In the genomic region with DNA sequence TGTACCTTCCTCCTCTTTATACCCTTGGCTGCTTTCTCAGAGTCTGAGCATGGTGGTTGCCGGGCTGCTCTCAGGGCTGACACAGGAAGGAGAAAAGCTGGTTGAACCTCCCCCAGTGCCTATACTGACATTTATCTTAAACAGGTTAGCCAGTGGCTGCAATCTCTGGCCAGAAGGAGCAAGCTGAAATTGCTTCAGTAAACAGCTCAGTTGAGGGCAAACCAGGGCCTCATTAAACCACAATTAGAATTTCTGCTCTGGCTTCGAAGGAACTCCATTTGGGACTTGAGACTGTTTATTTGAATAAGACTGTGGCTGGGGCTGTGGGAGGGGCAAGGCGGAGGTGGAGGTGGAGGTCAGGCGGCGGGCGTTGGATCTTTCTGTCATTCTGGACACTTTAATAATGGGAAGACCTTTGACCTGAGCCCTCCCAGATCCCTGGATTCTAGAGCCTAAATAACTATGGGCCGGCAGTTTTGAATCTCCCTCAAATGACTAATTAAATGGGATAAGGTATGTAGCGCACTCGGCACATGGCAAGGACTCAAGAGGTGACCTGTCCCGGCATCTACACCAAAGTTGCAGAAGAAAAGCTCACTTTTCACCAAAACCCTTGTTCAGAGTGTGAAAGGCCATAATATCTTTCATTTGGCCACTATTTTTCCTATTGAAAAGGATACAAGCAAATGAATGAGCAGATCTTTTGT, we compare ENCODE assay signal across 14 cellular contexts.
DNase-seq lines count a peak whose midpoint lies in the region; ATAC-seq and TF ChIP-seq lines count a peak whose summit lies in the region.
"Had no signal": no experiment of that assay in that cellular context is flagged by ENCODE, and none has a peak within 500 bp of the region (broad histone marks: within the 10 kb centered on the region; RNA-seq: fewer than 3 reads in every experiment).

No MANE protein-coding gene starts in this region.

- no peak for ATAC-seq in left ventricle myocardium superior
- ATAC-seq in CD4-positive, alpha-beta T cell (ENCODE audit: poor library complexity) = no peak

- no peaks in the 10 kb centered on the region for H3K9me3 ChIP-seq in cardiac muscle cell (ENCODE audit: low read depth)
- no peaks in the 10 kb centered on the region for H3K9me3 ChIP-seq in CD4-positive, alpha-beta T cell (ENCODE audit: control insufficient read depth, low read length)
- H3K9me3 ChIP-seq: HAP-1 had no signal

- POLR2A ChIA-PET in CD4-positive, alpha-beta T cell (lab: Charles Lee) = no interaction called here

- intact Hi-C loops in left ventricle myocardium superior (cut with micrococcal nuclease) = no loop called here
- intact Hi-C loops in CD4-positive, alpha-beta T cell (cut with DNase I, micrococcal nuclease) = no loop called here

- DNase-seq in cardiac muscle cell (ENCODE audit: low read depth in 1 of 2, low spot score in 1 of 2) = no peak
- no peak for DNase-seq in left ventricle myocardium superior
- DNase-seq in nephron progenitor cell = peak; percentile 75
- no peak for DNase-seq in progenitor cell of endocrine pancreas (ENCODE audit: low spot score, unreplicated experiment)
- DNase-seq in CD4-positive, alpha-beta T cell = no peak
- DNase-seq in effector CD8-positive, alpha-beta T cell (lab: John Stamatoyannopoulos, UW) = no peak
- DNase-seq in T-helper 1 cell = no peak
- DNase-seq in glutamatergic neuron = no peak
- DNase-seq: CD8-positive, alpha-beta memory T cell; GOT3; IMR-90 had no signal

- no peak overlapping the region for H3K4me3 ChIP-seq in cardiac muscle cell
- H3K4me3 ChIP-seq: HAP-1 had no signal

- H3K27ac Mint-ChIP-seq in nephron progenitor cell (peak overlapping the region; percentile 99), progenitor cell of endocrine pancreas (peak overlapping the region; percentile 59), glutamatergic neuron (ENCODE audit: unreplicated experiment) (no peak overlapping the region)
- no peak overlapping the region for H3K27ac Mint-ChIP-seq in CD4-positive, alpha-beta T cell
- H3K27ac Mint-ChIP-seq: CD14-positive monocyte; CD8-positive, alpha-beta memory T cell had no signal

- H3K4me1 ChIP-seq in cardiac muscle cell (ENCODE audit: low read depth) = peaks cover 16% of the 10 kb centered on the region
- H3K4me1 ChIP-seq: HAP-1 had no signal

- CTCF ChIA-PET in CD4-positive, alpha-beta T cell (lab: Charles Lee) = no interaction called here

- peak overlapping the region; percentile 21 for H3K27ac ChIP-seq in cardiac muscle cell
- H3K27ac ChIP-seq in CD4-positive, alpha-beta T cell (ENCODE audit: low read depth, low read length) = no peak overlapping the region
- H3K27ac ChIP-seq: 22Rv1 had no signal

- peaks cover 87% of the 10 kb centered on the region for H3K4me1 Mint-ChIP-seq in nephron progenitor cell
- peaks cover 27% of the 10 kb centered on the region for H3K4me1 Mint-ChIP-seq in progenitor cell of endocrine pancreas (ENCODE audit: low read depth)
- H3K4me1 Mint-ChIP-seq in CD4-positive, alpha-beta T cell (ENCODE audit: low read depth) = no peaks in the 10 kb centered on the region
- peaks cover 2% of the 10 kb centered on the region for H3K4me1 Mint-ChIP-seq in glutamatergic neuron (ENCODE audit: low read depth, unreplicated experiment)
- H3K4me1 Mint-ChIP-seq: CD14-positive monocyte; CD8-positive, alpha-beta memory T cell had no signal

- TF ChIP-seq CTCF in cardiac muscle cell (IDR thresholded peaks at IDR 0.05; ENCODE audit: low read depth, low read length) (no peak), nephron progenitor cell (IDR thresholded peaks at IDR 0.05) (no peak), progenitor cell of endocrine pancreas (IDR thresholded peaks at IDR 0.05; ENCODE audit: unreplicated experiment) (no peak), glutamatergic neuron (IDR thresholded peaks at IDR 0.05; ENCODE audit: partially characterized antibody, unreplicated experiment) (no peak)
- no peak for TF ChIP-seq CTCF in CD4-positive, alpha-beta T cell (IDR thresholded peaks at IDR 0.05)

- no peaks in the 10 kb centered on the region for H3K27me3 ChIP-seq in cardiac muscle cell
- H3K27me3 ChIP-seq in CD4-positive, alpha-beta T cell (ENCODE audit: control insufficient read depth, insufficient read depth, low read length) = peaks cover 11% of the 10 kb centered on the region

- H3K9me3 Mint-ChIP-seq in nephron progenitor cell (no peaks in the 10 kb centered on the region), progenitor cell of endocrine pancreas (ENCODE audit: low read depth) (no peaks in the 10 kb centered on the region), glutamatergic neuron (ENCODE audit: unreplicated experiment) (no peaks in the 10 kb centered on the region)
- no peaks in the 10 kb centered on the region for H3K9me3 Mint-ChIP-seq in CD4-positive, alpha-beta T cell

- peak overlapping the region; percentile 49 for H3K4me3 Mint-ChIP-seq in nephron progenitor cell
- no peak overlapping the region for H3K4me3 Mint-ChIP-seq in progenitor cell of endocrine pancreas (ENCODE audit: low read depth)
- no peak overlapping the region for H3K4me3 Mint-ChIP-seq in CD4-positive, alpha-beta T cell
- H3K4me3 Mint-ChIP-seq in glutamatergic neuron (ENCODE audit: unreplicated experiment) = no peak overlapping the region
- H3K4me3 Mint-ChIP-seq: CD14-positive monocyte; CD8-positive, alpha-beta memory T cell had no signal

- H3K36me3 ChIP-seq in cardiac muscle cell = no peaks in the 10 kb centered on the region
- H3K36me3 ChIP-seq: HAP-1 had no signal

- H3K36me3 Mint-ChIP-seq in nephron progenitor cell (ENCODE audit: low read depth) = no peaks in the 10 kb centered on the region
- no peaks in the 10 kb centered on the region for H3K36me3 Mint-ChIP-seq in progenitor cell of endocrine pancreas (ENCODE audit: insufficient read depth)
- H3K36me3 Mint-ChIP-seq in CD4-positive, alpha-beta T cell (ENCODE audit: low read depth) = no peaks in the 10 kb centered on the region
- no peaks in the 10 kb centered on the region for H3K36me3 Mint-ChIP-seq in glutamatergic neuron (ENCODE audit: unreplicated experiment)
- H3K36me3 Mint-ChIP-seq: CD14-positive monocyte; CD8-positive, alpha-beta memory T cell had no signal

- peaks cover 3% of the 10 kb centered on the region for H3K27me3 Mint-ChIP-seq in nephron progenitor cell (ENCODE audit: low read depth, poor library complexity)
- peaks cover 10% of the 10 kb centered on the region for H3K27me3 Mint-ChIP-seq in progenitor cell of endocrine pancreas
- H3K27me3 Mint-ChIP-seq in CD4-positive, alpha-beta T cell = peaks cover 53% of the 10 kb centered on the region
- H3K27me3 Mint-ChIP-seq in glutamatergic neuron (ENCODE audit: unreplicated experiment) = peaks cover 4% of the 10 kb centered on the region

Comparison
In these comparisons a context has a peak if more than half of its experiments do, and no peak if none do; other contexts are left out.
1. H3K27ac Mint-ChIP-seq: peak in nephron progenitor cell (single experiment) and progenitor cell of endocrine pancreas (single experiment); none in CD4-positive, alpha-beta T cell (single experiment) and glutamatergic neuron (single experiment).